Comparison of ENCODE assay signal across 10 cellular contexts in genomic region chr5:147483197-147483790, GRCh38. TPM values are rescaled to one million over a fixed set of nuclear protein-coding genes. Genes with fewer than 3 reads are reported as not detected.
DNase-seq lines count a peak whose midpoint lies in the region; ATAC-seq and TF ChIP-seq lines count a peak whose summit lies in the region.
"Had no signal": no experiment of that assay in that cellular context is flagged by ENCODE, and none has a peak within 500 bp of the region (broad histone marks: within the 10 kb centered on the region; RNA-seq: fewer than 3 reads in every experiment).

No MANE protein-coding gene starts in this region.

- H3K27me3 ChIP-seq in foreskin keratinocyte, result no peaks in the 10 kb centered on the region
- H3K27me3 ChIP-seq in subcutaneous abdominal adipose tissue (ENCODE audit: control insufficient read depth in 5 of 5, insufficient read depth in 4 of 5, low read length in 5 of 5), result no peaks in the 10 kb centered on the region

- H3K9ac ChIP-seq in subcutaneous abdominal adipose tissue (ENCODE audit: low read length in 5 of 5), result peak overlapping the region in 1 of 5 donors; percentile 44

- H3K27ac ChIP-seq in foreskin keratinocyte, result peak overlapping the region; percentile 76
- peak overlapping the region; percentile 53 for H3K27ac ChIP-seq in subcutaneous abdominal adipose tissue (ENCODE audit: low read depth, low read length)
- H3K27ac ChIP-seq: epithelial cell of prostate had no signal

- no peaks in the 10 kb centered on the region for H3K36me3 ChIP-seq in subcutaneous abdominal adipose tissue (ENCODE audit: control insufficient read depth in 5 of 5, insufficient read depth in 5 of 5, low read length in 5 of 5)

- no peak overlapping the region for H3K4me3 ChIP-seq in subcutaneous abdominal adipose tissue (ENCODE audit: low read depth in 1 of 5, low read length in 5 of 5)

- H3K9me3 ChIP-seq in subcutaneous abdominal adipose tissue (ENCODE audit: control insufficient read depth in 5 of 5, low read length in 5 of 5), result no peaks in the 10 kb centered on the region

- ATAC-seq in foreskin keratinocyte, result no peak
- no peak for ATAC-seq in HG03139 (IDR thresholded peaks at IDR 0.05; ENCODE audit: unreplicated experiment)
- no peak for ATAC-seq in GM18867 (IDR thresholded peaks at IDR 0.05; ENCODE audit: unreplicated experiment)

- no peak for TF ChIP-seq CTCF in foreskin keratinocyte (conservative IDR thresholded peaks at IDR 0.05)

- DNase-seq in M059J (ENCODE audit: low read depth) (peak; percentile 75), NCI-H345 (lab: John Stamatoyannopoulos, UW) (peak; percentile 90), foreskin keratinocyte (peak in 1 of 2 donors; percentile 24), hepatic stellate cell (ENCODE audit: low spot score) (no peak)
- DNase-seq: activated CD4-positive, alpha-beta T cell treated with anti-CD3 and anti-CD28 coated beads, Interleukin-2, amount 10 ng/mL, durations not matched to agents 7 days and 5 days; KBM-7 had no signal

- H3K4me1 ChIP-seq in foreskin keratinocyte, result peaks cover 18% of the 10 kb centered on the region
- H3K4me1 ChIP-seq in subcutaneous abdominal adipose tissue (ENCODE audit: control insufficient read depth in 5 of 5, insufficient read depth in 5 of 5, low read length in 5 of 5), result peaks cover 13 to 70% (median 37%) of the 10 kb centered on the region in 5 donors

RNA-seq across cellular contexts. Expression of gene DPYSL3, which starts 26.6 kb away (rescaled TPM):
- 70.7 and 88.2 TPM in 2 replicates for total RNA-seq in M059J (2014; rRNA removed; shearing (Covaris generic))
- total RNA-seq in foreskin keratinocyte, result 29.4 and 53.6 TPM in 2 replicates
- polyA plus RNA-seq in foreskin keratinocyte, result 14.5 and 24.3 TPM in 2 replicates
- total RNA-seq: activated CD4-positive, alpha-beta T cell treated with anti-CD3 and anti-CD28 coated beads, Interleukin-2, amount 10 ng/mL, durations not matched to agents 7 days and 5 days had no signal
